ENCODE assay signal across 13 cellular contexts in the genomic region with DNA sequence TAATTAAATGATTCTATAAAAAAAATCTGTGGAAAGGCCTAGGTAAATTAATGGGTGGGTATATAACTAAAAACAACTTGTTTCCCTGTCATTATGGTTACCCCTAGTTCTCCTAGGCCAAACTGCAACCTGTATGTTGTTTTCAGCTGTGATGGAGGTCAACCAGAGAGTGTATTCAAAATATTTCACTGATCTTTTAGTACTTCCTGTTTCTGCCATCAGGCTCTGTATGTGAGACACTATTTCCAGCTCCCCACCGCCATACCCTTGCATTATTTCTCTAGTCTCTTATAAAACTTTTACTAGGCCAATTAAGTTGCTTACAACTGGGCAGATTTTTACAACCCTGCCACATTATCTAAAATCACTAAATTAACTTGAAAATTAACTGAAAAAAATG. TPM values are rescaled to one million over a fixed set of nuclear protein-coding genes. Genes with fewer than 3 reads are reported as not detected.
DNase-seq lines count a peak whose midpoint lies in the region; ATAC-seq, FAIRE-seq and TF ChIP-seq lines count a peak whose summit lies in the region.
"Had no signal": no experiment of that assay in that cellular context is flagged by ENCODE, and none has a peak within 500 bp of the region (broad histone marks: within the 10 kb centered on the region; RNA-seq: fewer than 3 reads in every experiment).

No MANE protein-coding gene starts in this region.

- intact Hi-C loops in OCI-LY7 (cut with micrococcal nuclease; ENCODE audit: unreplicated experiment), result no loop called here

- H3K4me1 ChIP-seq in OCI-LY7 (ENCODE audit: insufficient read depth, low read length, poor library complexity, severe bottlenecking) (peaks cover 33% of the 10 kb centered on the region), hepatocyte (ENCODE audit: insufficient read depth) (no peaks in the 10 kb centered on the region)

- no peaks in the 10 kb centered on the region for H3K27me3 ChIP-seq in hepatocyte

- H3K4me2 ChIP-seq in OCI-LY7 (ENCODE audit: low read length), result peak overlapping the region; percentile 76
- H3K4me2 ChIP-seq in hepatocyte, result no peak overlapping the region

- no TSS peak for BruUV-seq in OCI-LY7 (replicated peaks; lab: Mats Ljungman, UMichigan)

- CTCF ChIA-PET in GM10248 (lab: Yijun Ruan, JAX) (interaction anchor here (1.1 to 2.4 kb wide), 4 partner anchors 10 to 317 kb away, joined by 3 to 7 read pairs (median 4); no protein-coding TSS in a partner anchor), OCI-LY7 (lab: Charles Lee; ENCODE audit: unreplicated experiment) (no interaction called here)

- peak; percentile 39 for DNase-seq in GM10248 (ENCODE audit: extremely low spot score)
- peak; percentile 80 for DNase-seq in OCI-LY7 (ENCODE audit: low spot score)
- no peak for DNase-seq in NCI-H510A treated with DMSO at 0.1 percent for 48 hours (lab: John Stamatoyannopoulos, UW)
- DNase-seq in COLO668 (lab: John Stamatoyannopoulos, UW; ENCODE audit: unreplicated experiment), result no peak
- DNase-seq in hepatocyte (ENCODE audit: low spot score), result no peak
- DNase-seq in RCC 7860 (ENCODE audit: low spot score), result no peak
- DNase-seq: C1 segment of cervical spinal cord, glutamatergic neuron, NCI-H226 had no signal

- FAIRE-seq in RCC 7860 (lab: Jason Lieb, UNC), result no peak
- FAIRE-seq: H1 had no signal

- H3K79me2 ChIP-seq in OCI-LY7 (ENCODE audit: insufficient read depth, low read depth, low read length) (no peaks in the 10 kb centered on the region), hepatocyte (no peaks in the 10 kb centered on the region)

- TF ChIP-seq CTCF in GM10248 (IDR thresholded peaks at IDR 0.05; ENCODE audit: control extremely low read depth, extremely low read depth, low read depth, missing control alignments) (no peak), OCI-LY7 (conservative IDR thresholded peaks at IDR 0.05; ENCODE audit: low read length) (no peak), hepatocyte (IDR thresholded peaks at IDR 0.05; ENCODE audit: poor library complexity) (no peak)

- H3K9me3 ChIP-seq in OCI-LY7 (ENCODE audit: low read length) (no peaks in the 10 kb centered on the region), hepatocyte (ENCODE audit: low read depth) (no peaks in the 10 kb centered on the region)

- H3K9me2 ChIP-seq in OCI-LY7 (ENCODE audit: insufficient read depth, low read length), result no peaks in the 10 kb centered on the region
- no peaks in the 10 kb centered on the region for H3K9me2 ChIP-seq in hepatocyte (replicated peaks; ENCODE audit: insufficient read depth)

- H3K36me3 ChIP-seq in OCI-LY7 (ENCODE audit: insufficient read depth, low read length), result peaks cover 10% of the 10 kb centered on the region
- H3K36me3 ChIP-seq in hepatocyte (replicated peaks; ENCODE audit: insufficient read depth, low read depth), result no peaks in the 10 kb centered on the region

- H4K20me1 ChIP-seq in OCI-LY7 (ENCODE audit: insufficient read depth, low read length), result no peaks in the 10 kb centered on the region
- H4K20me1 ChIP-seq in hepatocyte (ENCODE audit: insufficient read depth, poor library complexity, severe bottlenecking), result no peaks in the 10 kb centered on the region

- 30% methylated on average over 1 of the region's 1 CpG for WGBS in hepatocyte (ENCODE audit: low lambda C conversion rate, missing lambda C conversion rate)

- H3K27ac ChIP-seq in OCI-LY7 (ENCODE audit: low read depth, low read length, poor library complexity, severe bottlenecking), result peak overlapping the region; percentile 77
- H3K27ac ChIP-seq in hepatocyte, result no peak overlapping the region

- H3K4me3 ChIP-seq in OCI-LY7 (ENCODE audit: low read depth, low read length, poor library complexity, severe bottlenecking), result peak overlapping the region; percentile 44
- no peak overlapping the region for H3K4me3 ChIP-seq in hepatocyte

- ATAC-seq in GM19452 (IDR thresholded peaks at IDR 0.05; ENCODE audit: unreplicated experiment) (peak; percentile 62), HG03045 (IDR thresholded peaks at IDR 0.05; ENCODE audit: unreplicated experiment) (peak; percentile 67)

- POLR2A ChIA-PET in GM10248 (lab: Yijun Ruan, JAX), result no interaction called here
- POLR2A ChIA-PET in OCI-LY7 (lab: Charles Lee), result interaction anchor here (0.6 to 1.3 kb wide), 4 partner anchors 10 to 1224 kb away, joined by 3 to 6 read pairs (median 4); no protein-coding TSS in a partner anchor

- peak overlapping the region; percentile 81 for H2AFZ ChIP-seq in OCI-LY7 (ENCODE audit: low read length)
- H2AFZ ChIP-seq in hepatocyte, result no peak overlapping the region

RNA-seq across cellular contexts. Expression of gene CDKL4, which starts 21.0 kb away (rescaled TPM):
- total RNA-seq in OCI-LY7 (2014; rRNA removed; shearing (Covaris generic)), result not detected in 2 replicates
- total RNA-seq in OCI-LY7 (2022), result not detected in 2 replicates
- 0.10 and 1.8 TPM in 2 replicates for total RNA-seq in hepatocyte
- 0.22 and 0.35 TPM in 2 replicates for polyA plus RNA-seq in hepatocyte
- total RNA-seq: H1 had no signal
- polyA plus RNA-seq: H1, neural cell had no signal

Comparison
In these comparisons a context has a peak if more than half of its experiments do, and no peak if none do; other contexts are left out.
1. DNase-seq: peak in GM10248 (single experiment) and OCI-LY7 (single experiment); none in NCI-H510A treated with DMSO at 0.1 percent for 48 hours (single experiment), COLO668 (single experiment), hepatocyte (single experiment) and RCC 7860 (single experiment).